ENCODE assay signal across 1 cellular context in genomic region chr2:216315817-216316603, GRCh38.
TF ChIP-seq lines count a peak whose summit lies in the region.

No MANE protein-coding gene starts in this region.

TF ChIP-seq in HEK293, 187 proteins besides CTCF, POLR2A, EP300 and RAD21 (continued from another document):
- TF ChIP-seq MZF1 (tag by site-specific recombination; IDR thresholded peaks at IDR 0.05; ENCODE audit: borderline replicate concordance): no peak
- no peak for TF ChIP-seq ZNF394 (tag by site-specific recombination; IDR thresholded peaks at IDR 0.05; ENCODE audit: borderline replicate concordance)
